In the genomic region with DNA sequence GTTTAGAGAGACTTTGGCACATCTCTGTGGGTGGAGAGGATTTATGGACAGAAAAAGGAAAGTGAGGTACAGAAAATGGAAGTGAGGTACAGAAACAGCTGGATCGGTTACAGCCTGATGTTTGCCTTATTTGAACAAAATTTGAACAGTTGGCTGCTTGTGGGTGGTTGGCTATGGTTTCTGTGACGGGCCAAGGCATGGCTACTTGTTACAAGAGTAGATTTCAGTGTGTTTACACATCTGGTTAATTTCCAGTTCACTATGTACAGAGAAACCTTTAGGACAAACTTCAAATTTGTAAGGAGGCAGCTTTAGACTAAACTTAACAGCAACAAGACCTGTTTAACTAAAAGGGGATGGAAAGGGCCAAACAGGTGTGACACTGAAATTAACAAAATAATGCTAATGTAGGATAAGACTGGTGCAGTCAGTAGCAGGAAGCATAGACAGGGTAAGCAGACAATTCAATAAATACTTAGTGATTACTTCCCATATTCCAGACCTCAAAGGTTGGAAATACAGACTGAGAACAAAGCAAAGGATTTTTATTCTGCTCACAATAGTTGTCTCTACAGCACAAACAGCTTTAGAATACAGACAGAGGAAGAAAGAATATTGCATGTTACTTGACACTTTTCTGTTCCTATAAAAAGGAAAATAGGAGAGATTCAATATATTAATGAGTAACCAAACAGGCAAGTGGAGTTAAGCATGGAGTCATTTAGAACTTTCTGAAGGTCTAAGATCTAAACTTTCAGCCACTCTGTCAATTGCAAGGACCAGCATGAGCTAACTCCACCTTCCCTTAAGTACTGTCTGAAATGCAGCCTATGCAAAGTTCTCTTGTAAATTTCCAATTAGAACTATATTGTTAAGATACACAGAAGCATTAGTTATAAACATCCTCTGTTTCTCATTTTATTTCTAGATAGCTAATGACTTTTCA, we compare ENCODE assay signal across 23 cellular contexts.
DNase-seq lines count a peak whose midpoint lies in the region; ATAC-seq and TF ChIP-seq lines count a peak whose summit lies in the region.
"Had no signal": no experiment of that assay in that cellular context is flagged by ENCODE, and none has a peak within 500 bp of the region (broad histone marks: within the 10 kb centered on the region; RNA-seq: fewer than 3 reads in every experiment).

No MANE protein-coding gene starts in this region.

- no peaks in the 10 kb centered on the region for H3K9me3 ChIP-seq in hepatocyte (ENCODE audit: low read depth)
- H3K9me3 ChIP-seq in stomach, result no peaks in the 10 kb centered on the region
- H3K9me3 ChIP-seq: A549 had no signal

- no peak overlapping the region for H3K4me3 Mint-ChIP-seq in GM23338
- no peak overlapping the region for H3K4me3 Mint-ChIP-seq in WTC11
- no peak overlapping the region for H3K4me3 Mint-ChIP-seq in osteocyte (ENCODE audit: unreplicated experiment)
- H3K4me3 Mint-ChIP-seq: CD4-positive, alpha-beta memory T cell had no signal

- no peaks in the 10 kb centered on the region for H3F3A ChIP-seq in GM23338 (replicated peaks; ENCODE audit: low read depth)

- H3K27me3 Mint-ChIP-seq in GM23338 (ENCODE audit: insufficient read depth, low read depth, poor library complexity), result no peaks in the 10 kb centered on the region
- H3K27me3 Mint-ChIP-seq in WTC11 (ENCODE audit: low read depth), result no peaks in the 10 kb centered on the region
- no peaks in the 10 kb centered on the region for H3K27me3 Mint-ChIP-seq in osteocyte (ENCODE audit: unreplicated experiment)
- H3K27me3 Mint-ChIP-seq: CD4-positive, alpha-beta memory T cell had no signal

- peaks cover 11% of the 10 kb centered on the region for H3K36me3 ChIP-seq in GM23338 (ENCODE audit: insufficient read depth)
- H3K36me3 ChIP-seq in hepatocyte (replicated peaks; ENCODE audit: insufficient read depth, low read depth), result no peaks in the 10 kb centered on the region
- H3K36me3 ChIP-seq in stomach, result no peaks in the 10 kb centered on the region
- H3K36me3 ChIP-seq: BLaER1 treated with 17β-estradiol and CSF1 and Interleukin-3, amounts not matched to agents 10 nM and 100 nM had no signal

- H3K79me2 ChIP-seq in GM23338 (replicated peaks; ENCODE audit: insufficient read depth) (no peaks in the 10 kb centered on the region), hepatocyte (no peaks in the 10 kb centered on the region)

- POLR2A ChIA-PET in WTC11 (lab: Charles Lee) (no interaction called here), HEK293T (lab: Yijun Ruan, JAX) (no interaction called here)

- H3K4me3 ChIP-seq in GM23338 (no peak overlapping the region), hepatocyte (no peak overlapping the region), stomach (no peak overlapping the region)
- H3K4me3 ChIP-seq: A549; BLaER1 treated with 17β-estradiol and CSF1 and Interleukin-3, amounts not matched to agents 10 nM and 100 nM had no signal

- H3K4me1 ChIP-seq in GM23338 (ENCODE audit: insufficient read depth), result peaks cover 22% of the 10 kb centered on the region
- no peaks in the 10 kb centered on the region for H3K4me1 ChIP-seq in hepatocyte (ENCODE audit: insufficient read depth)
- H3K4me1 ChIP-seq in stomach, result peaks cover 0 to 12% (median 5%) of the 10 kb centered on the region in 4 donors
- H3K4me1 ChIP-seq: A549 had no signal

- H3K4me2 ChIP-seq in GM23338 (peak overlapping the region; percentile 18), hepatocyte (no peak overlapping the region)
- H3K4me2 ChIP-seq: A549, SK-N-SH had no signal

- H3K27me3 ChIP-seq in GM23338 (ENCODE audit: insufficient read depth) (no peaks in the 10 kb centered on the region), hepatocyte (no peaks in the 10 kb centered on the region), stomach (no peaks in the 10 kb centered on the region)
- H3K27me3 ChIP-seq: BLaER1 treated with 17β-estradiol and CSF1 and Interleukin-3, amounts not matched to agents 10 nM and 100 nM had no signal

- no peak overlapping the region for H2AFZ ChIP-seq in GM23338
- no peak overlapping the region for H2AFZ ChIP-seq in hepatocyte

- peak overlapping the region; percentile 52 for H3K27ac ChIP-seq in GM23338 (ENCODE audit: low read depth)
- peak overlapping the region; percentile 29 for H3K27ac ChIP-seq in hepatocyte
- H3K27ac ChIP-seq in stomach, result peak overlapping the region in 2 of 5 donors; percentile 26 to 58
- H3K27ac ChIP-seq: A549; BLaER1 treated with 17β-estradiol and CSF1 and Interleukin-3, amounts not matched to agents 10 nM and 100 nM had no signal

- H3K9me2 ChIP-seq in GM23338 (ENCODE audit: insufficient read depth), result no peaks in the 10 kb centered on the region; the same call in 1 of the 2 replicates
- H3K9me2 ChIP-seq in hepatocyte (replicated peaks; ENCODE audit: insufficient read depth), result no peaks in the 10 kb centered on the region
- H3K9me2 ChIP-seq: SK-N-SH had no signal

- TF ChIP-seq POLR2A in stomach (IDR thresholded peaks at IDR 0.05), result no peak

- WGBS in hepatocyte (ENCODE audit: low lambda C conversion rate, missing lambda C conversion rate), result 79% methylated on average over 2 of the region's 2 CpGs
- WGBS in stomach, 5 donors, result 18 to 36% (median 29%) methylated on average over 2 of the region's 2 CpGs

- peaks cover 25% of the 10 kb centered on the region for H3K36me3 Mint-ChIP-seq in GM23338 (ENCODE audit: low read depth)
- peaks cover 31% of the 10 kb centered on the region for H3K36me3 Mint-ChIP-seq in WTC11
- no peaks in the 10 kb centered on the region for H3K36me3 Mint-ChIP-seq in osteocyte (ENCODE audit: unreplicated experiment)
- H3K36me3 Mint-ChIP-seq: CD4-positive, alpha-beta memory T cell had no signal

- H3K4me1 Mint-ChIP-seq in GM23338 (peaks cover 22% of the 10 kb centered on the region), WTC11 (peaks cover 28% of the 10 kb centered on the region), osteocyte (ENCODE audit: unreplicated experiment) (peaks cover 4% of the 10 kb centered on the region)
- H3K4me1 Mint-ChIP-seq: CD4-positive, alpha-beta memory T cell had no signal

- CTCF ChIA-PET in WTC11 (lab: Charles Lee), result interaction anchor here (0.8 kb wide), 1 partner anchor 10 kb away, joined by 3 read pairs; no protein-coding TSS in a partner anchor
- CTCF ChIA-PET in HEK293T (lab: Yijun Ruan, JAX), result no interaction called here

- H4K20me1 ChIP-seq in GM23338 (replicated peaks; ENCODE audit: insufficient read depth), result no peaks in the 10 kb centered on the region
- no peaks in the 10 kb centered on the region for H4K20me1 ChIP-seq in hepatocyte (ENCODE audit: insufficient read depth, poor library complexity, severe bottlenecking)
- H4K20me1 ChIP-seq: BLaER1 treated with 17β-estradiol and CSF1 and Interleukin-3, amounts not matched to agents 10 nM and 100 nM had no signal

- peaks cover 17% of the 10 kb centered on the region for H3K9me3 Mint-ChIP-seq in GM23338
- H3K9me3 Mint-ChIP-seq in WTC11, result peaks cover 46% of the 10 kb centered on the region
- H3K9me3 Mint-ChIP-seq in osteocyte (ENCODE audit: unreplicated experiment), result peaks cover 9% of the 10 kb centered on the region

- TF ChIP-seq CTCF in GM23338 (conservative IDR thresholded peaks at IDR 0.05; ENCODE audit: low read depth in 2 of 2) (no peak), WTC11 (IDR thresholded peaks at IDR 0.05) (no peak), hepatocyte (IDR thresholded peaks at IDR 0.05; ENCODE audit: poor library complexity) (no peak), stomach (IDR thresholded peaks at IDR 0.05) (no peak), osteocyte (IDR thresholded peaks at IDR 0.05) (no peak)

- no peak for DNase-seq in GM23338 (ENCODE audit: low spot score)
- no peak for DNase-seq in WTC11 (ENCODE audit: low spot score)
- DNase-seq in hepatocyte (ENCODE audit: low spot score), result no peak
- peak; percentile 31 for DNase-seq in stomach
- DNase-seq in HEK293T (ENCODE audit: extremely low spot score), result no peak
- no peak for DNase-seq in osteocyte (ENCODE audit: extremely low spot score, unreplicated experiment)
- no peak for DNase-seq in stimulated activated CD8-positive, alpha-beta memory T cell treated with anti-CD3 and anti-CD28 coated beads, Interleukin-4, amount 100 ng/mL, for 48 hours
- DNase-seq: AML-193; CD4-positive, alpha-beta memory T cell; COR-L47; NCI-H1092 treated with DMSO at 0.1 percent for 48 hours; NCI-H1436 treated with DMSO at 0.1 percent for 48 hours; NCI-H187 treated with DMSO at 0.1 percent for 48 hours; NCI-H2171 treated with DMSO at 0.1 percent for 48 hours; NCI-H345; NCI-H524 treated with DMSO at 0.1 percent for 48 hours; NCI-H774; SK-N-SH; SW 1271 had no signal

- intact Hi-C loops in stomach (cut with DNase I; ENCODE audit: low total_unique reads), result no loop called here

- H3K27ac Mint-ChIP-seq in GM23338, result peak overlapping the region; percentile 15; the same call in 1 of the 2 replicates
- peak overlapping the region; percentile 31 for H3K27ac Mint-ChIP-seq in WTC11
- no peak overlapping the region for H3K27ac Mint-ChIP-seq in osteocyte (ENCODE audit: unreplicated experiment)
- H3K27ac Mint-ChIP-seq: CD4-positive, alpha-beta memory T cell had no signal

- no peak for TF ChIP-seq EP300 in stomach (IDR thresholded peaks at IDR 0.05)

- ATAC-seq in GM23338, result no peak
- peak; percentile 61 for ATAC-seq in WTC11
- no peak for ATAC-seq in GM19397 (IDR thresholded peaks at IDR 0.05; ENCODE audit: unreplicated experiment)
- ATAC-seq: A549, PC-3 had no signal

TF ChIP-seq in GM23338, 12 proteins besides CTCF, POLR2A, EP300 and RAD21 (continues in another document):
- TF ChIP-seq EZH2 (IDR thresholded peaks at IDR 0.05; ENCODE audit: low read depth, unreplicated experiment) (no peak), ZNF331 (CRISPR knock-in tag; IDR thresholded peaks at IDR 0.05; ENCODE audit: low read depth) (no peak)

TF ChIP-seq in WTC11, 78 proteins besides CTCF, POLR2A, EP300 and RAD21:
- TF ChIP-seq TCF7 (CRISPR knock-in tag; IDR thresholded peaks at IDR 0.05; ENCODE audit: low read depth) (no peak), FOXK1 (CRISPR knock-in tag; IDR thresholded peaks at IDR 0.05) (no peak), PRRX2 (CRISPR knock-in tag; IDR thresholded peaks at IDR 0.05) (no peak)

TF ChIP-seq in HEK293T, 16 proteins besides CTCF, POLR2A, EP300 and RAD21 (continues in another document):
- TF ChIP-seq, protein P1, sequence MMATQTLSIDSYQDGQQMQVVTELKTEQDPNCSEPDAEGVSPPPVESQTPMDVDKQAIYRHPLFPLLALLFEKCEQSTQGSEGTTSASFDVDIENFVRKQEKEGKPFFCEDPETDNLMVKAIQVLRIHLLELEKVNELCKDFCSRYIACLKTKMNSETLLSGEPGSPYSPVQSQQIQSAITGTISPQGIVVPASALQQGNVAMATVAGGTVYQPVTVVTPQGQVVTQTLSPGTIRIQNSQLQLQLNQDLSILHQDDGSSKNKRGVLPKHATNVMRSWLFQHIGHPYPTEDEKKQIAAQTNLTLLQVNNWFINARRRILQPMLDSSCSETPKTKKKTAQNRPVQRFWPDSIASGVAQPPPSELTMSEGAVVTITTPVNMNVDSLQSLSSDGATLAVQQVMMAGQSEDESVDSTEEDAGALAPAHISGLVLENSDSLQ (IDR thresholded peaks at IDR 0.05), result no peak
- no peak for TF ChIP-seq HDGF (IDR thresholded peaks at IDR 0.05; ENCODE audit: borderline replicate concordance)
- TF ChIP-seq SP1 (IDR thresholded peaks at IDR 0.05), result no peak
- TF ChIP-seq SUZ12 (IDR thresholded peaks at IDR 0.05), result no peak
- TF ChIP-seq TARDBP (IDR thresholded peaks at IDR 0.05), result no peak
- no peak for TF ChIP-seq ARNT (IDR thresholded peaks at IDR 0.05)
- TF ChIP-seq LEF1 (IDR thresholded peaks at IDR 0.05; ENCODE audit: borderline replicate concordance), result no peak
- no peak for TF ChIP-seq ZNF384 (IDR thresholded peaks at IDR 0.05)
